Comparison of ENCODE assay signal across 2 cellular contexts in the genomic region with DNA sequence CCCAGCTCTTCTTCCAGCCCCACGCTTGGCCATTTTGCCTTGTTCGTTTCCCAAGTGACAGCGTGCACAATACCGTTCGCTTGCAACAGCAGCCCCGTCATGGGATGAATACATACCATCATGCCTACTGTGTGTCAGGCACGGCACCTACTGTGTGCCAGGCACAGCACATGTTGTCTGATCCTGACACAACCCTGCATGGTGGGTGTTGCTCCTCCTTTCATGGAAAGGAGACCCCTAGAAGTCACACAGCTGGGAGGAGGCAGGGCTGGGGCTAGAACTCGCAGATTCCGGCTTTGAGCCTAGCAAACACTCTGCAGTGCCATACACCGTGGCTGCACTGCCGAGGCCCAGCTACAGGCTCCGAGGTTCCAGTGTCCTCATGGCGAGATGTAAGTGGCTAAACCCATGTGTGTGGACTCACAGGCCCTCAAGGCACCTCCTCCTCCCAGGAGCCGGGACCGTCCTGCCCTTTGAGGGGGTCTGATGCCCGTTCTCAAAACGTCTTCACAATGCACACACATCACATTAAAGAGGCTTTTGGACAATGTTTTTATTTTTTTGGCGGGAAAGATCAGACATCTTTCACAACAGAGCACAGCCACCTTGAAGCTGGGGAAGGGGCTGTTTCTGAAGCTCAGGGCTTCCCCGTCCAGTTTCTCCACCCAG.
TF ChIP-seq lines count a peak whose summit lies in the region.

No MANE protein-coding gene starts in this region.

TF ChIP-seq in HCT116, 20 proteins besides CTCF, POLR2A, EP300 and RAD21 (continued from another document):
- TF ChIP-seq, protein P1, sequence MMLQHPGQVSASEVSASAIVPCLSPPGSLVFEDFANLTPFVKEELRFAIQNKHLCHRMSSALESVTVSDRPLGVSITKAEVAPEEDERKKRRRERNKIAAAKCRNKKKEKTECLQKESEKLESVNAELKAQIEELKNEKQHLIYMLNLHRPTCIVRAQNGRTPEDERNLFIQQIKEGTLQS (IDR thresholded peaks at IDR 0.05): no peak
- TF ChIP-seq FOSL1 (IDR thresholded peaks at IDR 0.05; ENCODE audit: low read depth): no peak
- TF ChIP-seq EZH2 (IDR thresholded peaks at IDR 0.05): no peak
- no peak for TF ChIP-seq JUND (IDR thresholded peaks at IDR 0.05)
- TF ChIP-seq ZFX (IDR thresholded peaks at IDR 0.05): no peak
- no peak for TF ChIP-seq EZH2phosphoT487 (IDR thresholded peaks at IDR 0.05; ENCODE audit: borderline replicate concordance)

TF ChIP-seq in HepG2, 621 proteins besides CTCF, POLR2A, EP300 and RAD21 (continued from another document and continues in another):
- TF ChIP-seq, protein P2, sequence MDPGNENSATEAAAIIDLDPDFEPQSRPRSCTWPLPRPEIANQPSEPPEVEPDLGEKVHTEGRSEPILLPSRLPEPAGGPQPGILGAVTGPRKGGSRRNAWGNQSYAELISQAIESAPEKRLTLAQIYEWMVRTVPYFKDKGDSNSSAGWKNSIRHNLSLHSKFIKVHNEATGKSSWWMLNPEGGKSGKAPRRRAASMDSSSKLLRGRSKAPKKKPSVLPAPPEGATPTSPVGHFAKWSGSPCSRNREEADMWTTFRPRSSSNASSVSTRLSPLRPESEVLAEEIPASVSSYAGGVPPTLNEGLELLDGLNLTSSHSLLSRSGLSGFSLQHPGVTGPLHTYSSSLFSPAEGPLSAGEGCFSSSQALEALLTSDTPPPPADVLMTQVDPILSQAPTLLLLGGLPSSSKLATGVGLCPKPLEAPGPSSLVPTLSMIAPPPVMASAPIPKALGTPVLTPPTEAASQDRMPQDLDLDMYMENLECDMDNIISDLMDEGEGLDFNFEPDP (CRISPR knock-in tag; conservative IDR thresholded peaks at IDR 0.05): no peak
- TF ChIP-seq, protein P3, sequence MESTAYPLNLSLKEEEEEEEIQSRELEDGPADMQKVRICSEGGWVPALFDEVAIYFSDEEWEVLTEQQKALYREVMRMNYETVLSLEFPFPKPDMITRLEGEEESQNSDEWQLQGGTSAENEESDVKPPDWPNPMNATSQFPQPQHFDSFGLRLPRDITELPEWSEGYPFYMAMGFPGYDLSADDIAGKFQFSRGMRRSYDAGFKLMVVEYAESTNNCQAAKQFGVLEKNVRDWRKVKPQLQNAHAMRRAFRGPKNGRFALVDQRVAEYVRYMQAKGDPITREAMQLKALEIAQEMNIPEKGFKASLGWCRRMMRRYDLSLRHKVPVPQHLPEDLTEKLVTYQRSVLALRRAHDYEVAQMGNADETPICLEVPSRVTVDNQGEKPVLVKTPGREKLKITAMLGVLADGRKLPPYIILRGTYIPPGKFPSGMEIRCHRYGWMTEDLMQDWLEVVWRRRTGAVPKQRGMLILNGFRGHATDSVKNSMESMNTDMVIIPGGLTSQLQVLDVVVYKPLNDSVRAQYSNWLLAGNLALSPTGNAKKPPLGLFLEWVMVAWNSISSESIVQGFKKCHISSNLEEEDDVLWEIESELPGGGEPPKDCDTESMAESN (CRISPR knock-in tag; conservative IDR thresholded peaks at IDR 0.05): peak; percentile 87; the same call in 1 of the 2 replicates
- TF ChIP-seq ZNF775 (CRISPR knock-in tag; IDR thresholded peaks at IDR 0.05; ENCODE audit: borderline replicate concordance) (0 out of 2 replicates have a peak, but pooled peaks have one; percentile 40), ZMAT3 (CRISPR knock-in tag; conservative IDR thresholded peaks at IDR 0.05) (no peak), TAF15 (IDR thresholded peaks at IDR 0.05; ENCODE audit: low read depth, low read length, poor library complexity, severe bottlenecking) (no peak), ZNF33A (CRISPR knock-in tag; IDR thresholded peaks at IDR 0.05; ENCODE audit: borderline replicate concordance) (no peak), TAF1 (CRISPR knock-in tag; IDR thresholded peaks at IDR 0.05) (peak; percentile 35; the same call in 1 of the 2 replicates), CBX1 (IDR thresholded peaks at IDR 0.05; ENCODE audit: low read depth) (peak; percentile 37), MBNL3 (CRISPR knock-in tag; conservative IDR thresholded peaks at IDR 0.05) (no peak), SIN3B (IDR thresholded peaks at IDR 0.05; ENCODE audit: low read length) (no peak), ZNF558 (CRISPR knock-in tag; IDR thresholded peaks at IDR 0.05; ENCODE audit: borderline replicate concordance) (no peak), FOXJ3 (CRISPR knock-in tag; IDR thresholded peaks at IDR 0.05; ENCODE audit: borderline replicate concordance) (no peak), EZH2 (conservative IDR thresholded peaks at IDR 0.05; ENCODE audit: low read depth, low read length) (no peak), ZSCAN31 (CRISPR knock-in tag; IDR thresholded peaks at IDR 0.05; ENCODE audit: low read depth) (peak; percentile 48; the same call in 1 of the 2 replicates), CHD4 (IDR thresholded peaks at IDR 0.05; ENCODE audit: borderline replicate concordance, low read length) (peak; percentile 87; the same call in 1 of the 2 replicates), IRF2 (CRISPR knock-in tag; IDR thresholded peaks at IDR 0.05) (no peak), ATF7 (IDR thresholded peaks at IDR 0.05) (no peak), ATF7 (CRISPR knock-in tag; IDR thresholded peaks at IDR 0.05) (peak; percentile 54; the same call in 1 of the 2 replicates), ZNF879 (CRISPR knock-in tag; IDR thresholded peaks at IDR 0.05) (no peak), ZNF160 (CRISPR knock-in tag; IDR thresholded peaks at IDR 0.05) (no peak; the same call in 1 of the 2 replicates), DMAP1 (CRISPR knock-in tag; IDR thresholded peaks at IDR 0.05) (0 out of 2 replicates have a peak, but pooled peaks have one; percentile 37), TSC22D2 (CRISPR knock-in tag; IDR thresholded peaks at IDR 0.05; ENCODE audit: borderline replicate concordance) (no peak), SNAI1 (CRISPR knock-in tag; IDR thresholded peaks at IDR 0.05; ENCODE audit: borderline replicate concordance) (no peak; the same call in 1 of the 2 replicates), KLF12 (CRISPR knock-in tag; IDR thresholded peaks at IDR 0.05; ENCODE audit: borderline replicate concordance) (no peak), ZNF850 (CRISPR knock-in tag; conservative IDR thresholded peaks at IDR 0.05) (no peak), ZNF282 (IDR thresholded peaks at IDR 0.05; ENCODE audit: partially characterized antibody) (no peak), ZNF543 (CRISPR knock-in tag; IDR thresholded peaks at IDR 0.05) (peak; percentile 35), POLR2AphosphoS2 (IDR thresholded peaks at IDR 0.05; ENCODE audit: low read depth, low read length) (0 out of 2 replicates have a peak, but pooled peaks have one; percentile 21), ZNF224 (CRISPR knock-in tag; IDR thresholded peaks at IDR 0.05) (no peak), ZFYVE20 (CRISPR knock-in tag; IDR thresholded peaks at IDR 0.05; ENCODE audit: borderline replicate concordance, low read depth) (peak; percentile 42; the same call in 1 of the 2 replicates), NR2F1 (CRISPR knock-in tag; IDR thresholded peaks at IDR 0.05) (no peak; a peak in 1 of 4 replicates), SP5 (CRISPR knock-in tag; IDR thresholded peaks at IDR 0.05; ENCODE audit: borderline replicate concordance, low read depth) (no peak), HNRNPLL (IDR thresholded peaks at IDR 0.05; ENCODE audit: low read depth, low read length, poor library complexity, severe bottlenecking) (no peak), RFX1 (IDR thresholded peaks at IDR 0.05) (0 out of 2 replicates have a peak, but pooled peaks have one; percentile 12), ZNF589 (CRISPR knock-in tag; conservative IDR thresholded peaks at IDR 0.05) (no peak)
- TF ChIP-seq, protein P4, sequence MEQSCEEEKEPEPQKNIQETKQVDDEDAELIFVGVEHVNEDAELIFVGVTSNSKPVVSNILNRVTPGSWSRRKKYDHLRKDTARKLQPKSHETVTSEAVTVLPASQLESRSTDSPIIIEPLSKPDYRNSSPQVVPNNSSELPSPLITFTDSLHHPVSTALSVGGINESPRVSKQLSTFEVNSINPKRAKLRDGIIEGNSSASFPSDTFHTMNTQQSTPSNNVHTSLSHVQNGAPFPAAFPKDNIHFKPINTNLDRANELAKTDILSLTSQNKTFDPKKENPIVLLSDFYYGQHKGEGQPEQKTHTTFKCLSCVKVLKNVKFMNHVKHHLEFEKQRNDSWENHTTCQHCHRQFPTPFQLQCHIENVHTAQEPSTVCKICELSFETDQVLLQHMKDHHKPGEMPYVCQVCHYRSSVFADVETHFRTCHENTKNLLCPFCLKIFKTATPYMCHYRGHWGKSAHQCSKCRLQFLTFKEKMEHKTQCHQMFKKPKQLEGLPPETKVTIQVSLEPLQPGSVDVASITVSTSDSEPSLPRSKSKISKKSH (CRISPR knock-in tag; IDR thresholded peaks at IDR 0.05; ENCODE audit: borderline replicate concordance): peak; percentile 78
- TF ChIP-seq, protein P5, sequence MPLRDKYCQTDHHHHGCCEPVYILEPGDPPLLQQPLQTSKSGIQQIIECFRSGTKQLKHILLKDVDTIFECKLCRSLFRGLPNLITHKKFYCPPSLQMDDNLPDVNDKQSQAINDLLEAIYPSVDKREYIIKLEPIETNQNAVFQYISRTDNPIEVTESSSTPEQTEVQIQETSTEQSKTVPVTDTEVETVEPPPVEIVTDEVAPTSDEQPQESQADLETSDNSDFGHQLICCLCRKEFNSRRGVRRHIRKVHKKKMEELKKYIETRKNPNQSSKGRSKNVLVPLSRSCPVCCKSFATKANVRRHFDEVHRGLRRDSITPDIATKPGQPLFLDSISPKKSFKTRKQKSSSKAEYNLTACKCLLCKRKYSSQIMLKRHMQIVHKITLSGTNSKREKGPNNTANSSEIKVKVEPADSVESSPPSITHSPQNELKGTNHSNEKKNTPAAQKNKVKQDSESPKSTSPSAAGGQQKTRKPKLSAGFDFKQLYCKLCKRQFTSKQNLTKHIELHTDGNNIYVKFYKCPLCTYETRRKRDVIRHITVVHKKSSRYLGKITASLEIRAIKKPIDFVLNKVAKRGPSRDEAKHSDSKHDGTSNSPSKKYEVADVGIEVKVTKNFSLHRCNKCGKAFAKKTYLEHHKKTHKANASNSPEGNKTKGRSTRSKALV (CRISPR knock-in tag; IDR thresholded peaks at IDR 0.05): no peak
- TF ChIP-seq, protein P6, sequence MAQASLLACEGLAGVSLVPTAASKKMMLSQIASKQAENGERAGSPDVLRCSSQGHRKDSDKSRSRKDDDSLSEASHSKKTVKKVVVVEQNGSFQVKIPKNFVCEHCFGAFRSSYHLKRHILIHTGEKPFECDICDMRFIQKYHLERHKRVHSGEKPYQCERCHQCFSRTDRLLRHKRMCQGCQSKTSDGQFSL (CRISPR knock-in tag; IDR thresholded peaks at IDR 0.05): no peak
- TF ChIP-seq, protein P7, sequence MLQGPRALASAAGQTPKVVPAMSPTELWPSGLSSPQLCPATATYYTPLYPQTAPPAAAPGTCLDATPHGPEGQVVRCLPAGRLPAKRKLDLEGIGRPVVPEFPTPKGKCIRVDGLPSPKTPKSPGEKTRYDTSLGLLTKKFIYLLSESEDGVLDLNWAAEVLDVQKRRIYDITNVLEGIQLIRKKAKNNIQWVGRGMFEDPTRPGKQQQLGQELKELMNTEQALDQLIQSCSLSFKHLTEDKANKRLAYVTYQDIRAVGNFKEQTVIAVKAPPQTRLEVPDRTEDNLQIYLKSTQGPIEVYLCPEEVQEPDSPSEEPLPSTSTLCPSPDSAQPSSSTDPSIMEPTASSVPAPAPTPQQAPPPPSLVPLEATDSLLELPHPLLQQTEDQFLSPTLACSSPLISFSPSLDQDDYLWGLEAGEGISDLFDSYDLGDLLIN (CRISPR knock-in tag; IDR thresholded peaks at IDR 0.05; ENCODE audit: borderline replicate concordance): no peak
- TF ChIP-seq, protein P8, sequence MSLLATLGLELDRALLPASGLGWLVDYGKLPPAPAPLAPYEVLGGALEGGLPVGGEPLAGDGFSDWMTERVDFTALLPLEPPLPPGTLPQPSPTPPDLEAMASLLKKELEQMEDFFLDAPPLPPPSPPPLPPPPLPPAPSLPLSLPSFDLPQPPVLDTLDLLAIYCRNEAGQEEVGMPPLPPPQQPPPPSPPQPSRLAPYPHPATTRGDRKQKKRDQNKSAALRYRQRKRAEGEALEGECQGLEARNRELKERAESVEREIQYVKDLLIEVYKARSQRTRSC (CRISPR knock-in tag; IDR thresholded peaks at IDR 0.05; ENCODE audit: low read depth): no peak
- TF ChIP-seq, protein P9, sequence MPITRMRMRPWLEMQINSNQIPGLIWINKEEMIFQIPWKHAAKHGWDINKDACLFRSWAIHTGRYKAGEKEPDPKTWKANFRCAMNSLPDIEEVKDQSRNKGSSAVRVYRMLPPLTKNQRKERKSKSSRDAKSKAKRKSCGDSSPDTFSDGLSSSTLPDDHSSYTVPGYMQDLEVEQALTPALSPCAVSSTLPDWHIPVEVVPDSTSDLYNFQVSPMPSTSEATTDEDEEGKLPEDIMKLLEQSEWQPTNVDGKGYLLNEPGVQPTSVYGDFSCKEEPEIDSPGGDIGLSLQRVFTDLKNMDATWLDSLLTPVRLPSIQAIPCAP (CRISPR knock-in tag; IDR thresholded peaks at IDR 0.05; ENCODE audit: low read depth): no peak
- TF ChIP-seq, protein P10, sequence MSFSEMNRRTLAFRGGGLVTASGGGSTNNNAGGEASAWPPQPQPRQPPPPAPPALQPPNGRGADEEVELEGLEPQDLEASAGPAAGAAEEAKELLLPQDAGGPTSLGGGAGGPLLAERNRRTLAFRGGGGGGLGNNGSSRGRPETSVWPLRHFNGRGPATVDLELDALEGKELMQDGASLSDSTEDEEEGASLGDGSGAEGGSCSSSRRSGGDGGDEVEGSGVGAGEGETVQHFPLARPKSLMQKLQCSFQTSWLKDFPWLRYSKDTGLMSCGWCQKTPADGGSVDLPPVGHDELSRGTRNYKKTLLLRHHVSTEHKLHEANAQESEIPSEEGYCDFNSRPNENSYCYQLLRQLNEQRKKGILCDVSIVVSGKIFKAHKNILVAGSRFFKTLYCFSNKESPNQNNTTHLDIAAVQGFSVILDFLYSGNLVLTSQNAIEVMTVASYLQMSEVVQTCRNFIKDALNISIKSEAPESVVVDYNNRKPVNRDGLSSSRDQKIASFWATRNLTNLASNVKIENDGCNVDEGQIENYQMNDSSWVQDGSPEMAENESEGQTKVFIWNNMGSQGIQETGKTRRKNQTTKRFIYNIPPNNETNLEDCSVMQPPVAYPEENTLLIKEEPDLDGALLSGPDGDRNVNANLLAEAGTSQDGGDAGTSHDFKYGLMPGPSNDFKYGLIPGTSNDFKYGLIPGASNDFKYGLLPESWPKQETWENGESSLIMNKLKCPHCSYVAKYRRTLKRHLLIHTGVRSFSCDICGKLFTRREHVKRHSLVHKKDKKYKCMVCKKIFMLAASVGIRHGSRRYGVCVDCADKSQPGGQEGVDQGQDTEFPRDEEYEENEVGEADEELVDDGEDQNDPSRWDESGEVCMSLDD (CRISPR knock-in tag; IDR thresholded peaks at IDR 0.05; ENCODE audit: borderline replicate concordance): no peak
- TF ChIP-seq, protein P11, sequence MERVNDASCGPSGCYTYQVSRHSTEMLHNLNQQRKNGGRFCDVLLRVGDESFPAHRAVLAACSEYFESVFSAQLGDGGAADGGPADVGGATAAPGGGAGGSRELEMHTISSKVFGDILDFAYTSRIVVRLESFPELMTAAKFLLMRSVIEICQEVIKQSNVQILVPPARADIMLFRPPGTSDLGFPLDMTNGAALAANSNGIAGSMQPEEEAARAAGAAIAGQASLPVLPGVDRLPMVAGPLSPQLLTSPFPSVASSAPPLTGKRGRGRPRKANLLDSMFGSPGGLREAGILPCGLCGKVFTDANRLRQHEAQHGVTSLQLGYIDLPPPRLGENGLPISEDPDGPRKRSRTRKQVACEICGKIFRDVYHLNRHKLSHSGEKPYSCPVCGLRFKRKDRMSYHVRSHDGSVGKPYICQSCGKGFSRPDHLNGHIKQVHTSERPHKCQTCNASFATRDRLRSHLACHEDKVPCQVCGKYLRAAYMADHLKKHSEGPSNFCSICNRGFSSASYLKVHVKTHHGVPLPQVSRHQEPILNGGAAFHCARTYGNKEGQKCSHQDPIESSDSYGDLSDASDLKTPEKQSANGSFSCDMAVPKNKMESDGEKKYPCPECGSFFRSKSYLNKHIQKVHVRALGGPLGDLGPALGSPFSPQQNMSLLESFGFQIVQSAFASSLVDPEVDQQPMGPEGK (CRISPR knock-in tag; IDR thresholded peaks at IDR 0.05): no peak
